In the genomic region with DNA sequence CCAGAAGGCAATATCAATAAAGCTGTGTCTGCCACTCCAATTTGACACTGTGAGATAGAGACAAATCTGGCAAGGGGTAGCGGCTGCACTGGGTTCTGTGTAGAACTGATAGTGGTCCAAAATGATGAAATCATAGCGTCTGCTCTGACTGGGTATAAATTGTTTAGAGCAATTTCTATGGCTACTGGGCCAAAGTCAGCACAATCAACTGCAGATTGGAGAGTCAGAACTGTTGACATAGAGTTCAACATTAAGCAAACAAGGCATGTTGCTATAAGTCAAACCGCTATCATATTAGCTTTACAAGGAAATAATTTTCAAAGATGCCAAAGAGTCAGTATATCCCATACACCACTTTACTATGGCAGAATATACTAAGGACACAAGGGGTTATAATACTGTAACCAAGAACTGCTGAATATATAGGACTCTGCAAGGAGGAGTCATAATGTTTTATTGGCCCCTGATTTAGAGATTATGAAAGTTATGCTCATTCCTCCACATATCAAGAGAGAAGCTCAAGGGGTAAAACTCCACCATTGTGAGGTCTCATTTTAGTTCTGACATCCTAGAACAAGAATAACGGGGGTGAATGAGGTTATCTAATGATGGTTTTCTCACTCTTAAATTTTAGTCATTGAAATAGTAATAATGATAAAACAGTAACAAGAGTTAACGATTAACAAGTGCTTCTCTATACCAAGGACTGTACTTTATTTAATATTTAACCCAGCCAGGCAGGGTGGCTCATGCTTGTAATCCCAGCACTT, we compare ENCODE assay signal across 18 cellular contexts.
DNase-seq lines count a peak whose midpoint lies in the region; ATAC-seq, FAIRE-seq and TF ChIP-seq lines count a peak whose summit lies in the region.
"Had no signal": no experiment of that assay in that cellular context is flagged by ENCODE, and none has a peak within 500 bp of the region (broad histone marks: within the 10 kb centered on the region; RNA-seq: fewer than 3 reads in every experiment).

No MANE protein-coding gene starts in this region.

- H3K4me3 ChIP-seq in small intestine (ENCODE audit: low read depth in 1 of 2, low read length in 2 of 2) = no peak overlapping the region

- no peak for TF ChIP-seq POLR2A in GM12891 (IDR thresholded peaks at IDR 0.05; ENCODE audit: low read depth, low read length)

- no peaks in the 10 kb centered on the region for H3K27me3 ChIP-seq in small intestine (ENCODE audit: control insufficient read depth in 2 of 2, insufficient read depth in 2 of 2, low read length in 2 of 2)

- H3K36me3 ChIP-seq in small intestine (ENCODE audit: control insufficient read depth in 2 of 2, insufficient read depth in 2 of 2, low read length in 2 of 2) = no peaks in the 10 kb centered on the region

- H3K9me3 ChIP-seq in small intestine (ENCODE audit: control insufficient read depth, low read depth) = no peaks in the 10 kb centered on the region

- peaks cover 0 to 3% of the 10 kb centered on the region in 2 donors for H3K4me1 ChIP-seq in small intestine (ENCODE audit: control insufficient read depth in 2 of 2, insufficient read depth in 1 of 2, low read depth in 1 of 2, low read length in 1 of 2)

- TF ChIP-seq CTCF in nephron progenitor cell (IDR thresholded peaks at IDR 0.05) = no peak

- peaks cover 12% of the 10 kb centered on the region for H3K4me1 Mint-ChIP-seq in nephron progenitor cell
- H3K4me1 Mint-ChIP-seq: CD14-positive monocyte had no signal

- H3K9me3 Mint-ChIP-seq in nephron progenitor cell = peaks cover 34% of the 10 kb centered on the region

- peaks cover 18% of the 10 kb centered on the region for H3K36me3 Mint-ChIP-seq in nephron progenitor cell (ENCODE audit: low read depth)

- intact Hi-C loops in left colon (cut with DNase I, micrococcal nuclease) = no loop called here

- no peak overlapping the region for H3K27ac ChIP-seq in small intestine (ENCODE audit: low read depth in 1 of 2, low read length in 1 of 2)

- FAIRE-seq in GM12891 (lab: Jason Lieb, UNC) (peak; percentile 9), small intestine (lab: Jason Lieb, UNC) (no peak)

- no peaks in the 10 kb centered on the region for H3K27me3 Mint-ChIP-seq in nephron progenitor cell (ENCODE audit: low read depth, poor library complexity)

- ATAC-seq in left colon = peak; percentile 83
- no peak for ATAC-seq in GM18909 (IDR thresholded peaks at IDR 0.05; ENCODE audit: poor library complexity, unreplicated experiment)
- ATAC-seq: HCT116, Panc1, Right ventricle myocardium inferior had no signal

- DNase-seq in GM12891 (ENCODE audit: insufficient read length, low spot score) (no peak), LoVo (ENCODE audit: low spot score) (peak; percentile 23), left colon (no peak), small intestine (peak; percentile 72), MV-4-11 (lab: John Stamatoyannopoulos, UW) (no peak), nephron progenitor cell (no peak)
- DNase-seq: AML-193, GDM1, GOT3, KG1, NCI-H1417, NCI-H187 treated with DMSO at 0.1 percent for 48 hours, NCI-H526 had no signal

- H3K4me3 Mint-ChIP-seq in nephron progenitor cell = no peak overlapping the region
- H3K4me3 Mint-ChIP-seq: CD14-positive monocyte had no signal

- H3K27ac Mint-ChIP-seq in nephron progenitor cell = no peak overlapping the region
- H3K27ac Mint-ChIP-seq: CD14-positive monocyte had no signal

- WGBS in small intestine, 3 donors = 20 to 49% (median 29%) methylated on average over 5 of the region's 5 CpGs

TF ChIP-seq in GM12891, 5 proteins besides CTCF, POLR2A, EP300 and RAD21:
- no peak for TF ChIP-seq TAF1 (IDR thresholded peaks at IDR 0.05; ENCODE audit: low read depth, low read length)
- TF ChIP-seq SPI1 (IDR thresholded peaks at IDR 0.05; ENCODE audit: low read depth, low read length) = no peak
- TF ChIP-seq POLR2AphosphoS5 (IDR thresholded peaks at IDR 0.05; ENCODE audit: low read depth, low read length) = no peak
- no peak for TF ChIP-seq POU2F2 (IDR thresholded peaks at IDR 0.05; ENCODE audit: low read depth, low read length)
- no peak for TF ChIP-seq PAX5 (IDR thresholded peaks at IDR 0.05; ENCODE audit: insufficient read depth, low read length, severe bottlenecking)
TF ChIP-seq in GM12891: peak in this region for 0.

Comparison
In these comparisons a context has a peak if more than half of its experiments do, and no peak if none do; other contexts are left out.
1. DNase-seq: peak in LoVo (single experiment) and small intestine (single experiment); none in GM12891 (single experiment), left colon (0 of 2), MV-4-11 (single experiment) and nephron progenitor cell (single experiment).